ENCODE assay signal across 14 cellular contexts in the genomic region with DNA sequence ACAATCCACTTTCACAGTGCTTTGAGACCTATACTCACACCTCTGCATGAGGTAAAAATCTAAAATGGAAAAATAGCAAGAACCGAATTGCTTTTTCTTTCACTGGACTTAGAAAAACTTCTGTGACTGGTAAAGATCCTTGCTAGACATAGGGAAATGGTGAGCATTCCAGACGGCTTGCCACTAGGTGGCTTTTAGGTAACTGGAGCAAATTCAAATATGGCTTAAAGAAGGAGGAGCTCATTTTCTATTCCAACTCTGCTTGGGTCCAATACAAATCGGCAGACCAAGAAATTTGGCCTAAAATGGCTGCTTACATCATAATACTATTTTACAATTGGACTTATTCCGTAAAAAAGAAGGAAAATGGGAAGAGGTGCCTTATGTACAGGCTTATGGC.
DNase-seq lines count a peak whose midpoint lies in the region; ATAC-seq, FAIRE-seq and TF ChIP-seq lines count a peak whose summit lies in the region.
"Had no signal": no experiment of that assay in that cellular context is flagged by ENCODE, and none has a peak within 500 bp of the region (broad histone marks: within the 10 kb centered on the region; RNA-seq: fewer than 3 reads in every experiment).

No MANE protein-coding gene starts in this region.

- no peak overlapping the region for H3K27ac ChIP-seq in keratinocyte (ENCODE audit: control insufficient read depth, insufficient read depth, low read length)
- H3K27ac ChIP-seq in aorta (ENCODE audit: low read depth in 1 of 2, low read length in 2 of 2) = no peak overlapping the region
- H3K27ac ChIP-seq: SJSA1 had no signal

- no peak overlapping the region for H3K9ac ChIP-seq in keratinocyte (ENCODE audit: control insufficient read depth, extremely low read depth, insufficient read depth, low read length)

- DNase-seq in GM06990 (ENCODE audit: extremely low read depth, insufficient read length) (no peak), Kasumi-1 (lab: John Stamatoyannopoulos, UW) (peak; percentile 3 to 4), astrocyte of the cerebellum (ENCODE audit: low read depth) (no peak), keratinocyte (ENCODE audit: low read depth, low spot score) (no peak), T-helper 17 cell (no peak), aorta (no peak), cerebellar nuclear complex (lab: John Stamatoyannopoulos, UW) (no peak)
- DNase-seq: activated CD8-positive, alpha-beta T cell treated with anti-CD3 and anti-CD28 coated beads for 36 hours; activated naive CD8-positive, alpha-beta T cell treated with anti-CD3 and anti-CD28 coated beads, Interleukin-2, amount 10 ng/mL, durations not matched to agents 7 days and 5 days; erythroblast; NCI-H1694 treated with DMSO at 0.1 percent for 48 hours; right cardiac atrium had no signal

- H3K4me1 ChIP-seq in keratinocyte (ENCODE audit: control insufficient read depth, extremely low read depth, insufficient read depth, low read length) (no peaks in the 10 kb centered on the region), aorta (ENCODE audit: control insufficient read depth in 1 of 2, insufficient read depth in 2 of 2, low read length in 2 of 2) (no peaks in the 10 kb centered on the region)
- H3K4me1 ChIP-seq: SJSA1 had no signal

- no peaks in the 10 kb centered on the region for H4K20me1 ChIP-seq in keratinocyte (ENCODE audit: control insufficient read depth, extremely low read depth, insufficient read depth, low read length)

- H3K36me3 ChIP-seq in GM06990 (ENCODE audit: control insufficient read depth, insufficient read depth, low read length) = no peaks in the 10 kb centered on the region
- H3K36me3 ChIP-seq in keratinocyte (ENCODE audit: control insufficient read depth in 2 of 2, extremely low read depth in 1 of 2, insufficient read depth in 2 of 2, low read length in 2 of 2) = no peaks in the 10 kb centered on the region
- no peaks in the 10 kb centered on the region for H3K36me3 ChIP-seq in aorta (ENCODE audit: control insufficient read depth in 1 of 2, insufficient read depth in 2 of 2, low read length in 1 of 2)
- H3K36me3 ChIP-seq: SJSA1 had no signal

- H3K9me3 ChIP-seq in keratinocyte (ENCODE audit: control insufficient read depth, low read depth, low read length) (no peaks in the 10 kb centered on the region), T-helper 17 cell (ENCODE audit: control insufficient read depth, low read length, poor library complexity, severe bottlenecking) (no peaks in the 10 kb centered on the region), aorta (ENCODE audit: control insufficient read depth, low read length) (no peaks in the 10 kb centered on the region)

- intact Hi-C loops in aorta (cut with DNase I) = no loop called here

- FAIRE-seq in keratinocyte (lab: Jason Lieb, UNC) = no peak

- in situ Hi-C loops in astrocyte of the cerebellum (cut with HindIII; ENCODE audit: low sequenced_read_pairs) = no loop called here

- no peak for ATAC-seq in T-helper 17 cell
- ATAC-seq in HG02981 (IDR thresholded peaks at IDR 0.05; ENCODE audit: unreplicated experiment) = no peak
- no peak for ATAC-seq in aorta (ENCODE audit: low FRiP score)
- ATAC-seq: activated CD8-positive, alpha-beta T cell treated with anti-CD3 and anti-CD28 coated beads for 36 hours; right cardiac atrium had no signal

- dilution Hi-C loops in keratinocyte (cut with MboI; ENCODE audit: extremely low pct_ligation_motif_present, low sequenced_read_pairs) = no loop called here

- WGBS in aorta, 2 donors = 67 to 87% methylated on average over 4 of the region's 4 CpGs

- no peak overlapping the region for H3K4me2 ChIP-seq in keratinocyte (ENCODE audit: control insufficient read depth, extremely low read depth, insufficient read depth, low read depth, low read length)

- H3K27ac Mint-ChIP-seq in T-helper 17 cell = no peak overlapping the region
- H3K27ac Mint-ChIP-seq: activated CD8-positive, alpha-beta T cell treated with anti-CD3 and anti-CD28 coated beads for 36 hours; activated naive CD8-positive, alpha-beta T cell treated with anti-CD3 and anti-CD28 coated beads, Interleukin-2, amount 10 ng/mL, durations not matched to agents 7 days and 5 days had no signal

- H3K36me3 Mint-ChIP-seq in T-helper 17 cell (ENCODE audit: low read depth) = no peaks in the 10 kb centered on the region
- H3K36me3 Mint-ChIP-seq: activated naive CD8-positive, alpha-beta T cell treated with anti-CD3 and anti-CD28 coated beads, Interleukin-2, amount 10 ng/mL, durations not matched to agents 7 days and 5 days had no signal

- TF ChIP-seq CTCF in GM06990 (IDR thresholded peaks at IDR 0.05; ENCODE audit: insufficient read depth, low read length, poor library complexity, severe bottlenecking) = peak; percentile 4
- TF ChIP-seq CTCF in astrocyte of the cerebellum (IDR thresholded peaks at IDR 0.05; ENCODE audit: low read depth, low read length, missing control alignments) = peak; percentile 22
- TF ChIP-seq CTCF in keratinocyte (optimal IDR thresholded peaks at IDR 0.05 in 1 of 3, IDR thresholded peaks at IDR 0.05 in 1 of 3, conservative IDR thresholded peaks at IDR 0.05 in 1 of 3; ENCODE audit: extremely low read depth in 1 of 3, insufficient read depth in 2 of 3, low read length in 3 of 3) = peak; percentile 10 to 54 (median 27)

- no peak overlapping the region for H2AFZ ChIP-seq in keratinocyte (ENCODE audit: control insufficient read depth, low read length)

- H3K4me3 ChIP-seq in GM06990 (replicated peaks; ENCODE audit: low read depth, low read length) = no peak overlapping the region
- H3K4me3 ChIP-seq in astrocyte of the cerebellum (ENCODE audit: low read depth, low read length) = no peak overlapping the region
- H3K4me3 ChIP-seq in keratinocyte (ENCODE audit: control insufficient read depth in 2 of 3, extremely low read depth in 1 of 3, insufficient read depth in 2 of 3, low read depth in 1 of 3, low read length in 3 of 3) = no peak overlapping the region
- H3K4me3 ChIP-seq in aorta (ENCODE audit: low read length in 2 of 2) = no peak overlapping the region
- H3K4me3 ChIP-seq: SJSA1 had no signal

- no peaks in the 10 kb centered on the region for H3K27me3 Mint-ChIP-seq in T-helper 17 cell
- H3K27me3 Mint-ChIP-seq: activated CD8-positive, alpha-beta T cell treated with anti-CD3 and anti-CD28 coated beads for 36 hours; activated naive CD8-positive, alpha-beta T cell treated with anti-CD3 and anti-CD28 coated beads, Interleukin-2, amount 10 ng/mL, durations not matched to agents 7 days and 5 days had no signal

- no peaks in the 10 kb centered on the region for H3K27me3 ChIP-seq in GM06990 (replicated peaks; ENCODE audit: control insufficient read depth, insufficient read depth, low read length)
- H3K27me3 ChIP-seq in keratinocyte (ENCODE audit: control insufficient read depth, extremely low read depth, insufficient read depth, low read length) = no peaks in the 10 kb centered on the region
- H3K27me3 ChIP-seq in aorta (ENCODE audit: control insufficient read depth in 1 of 2, insufficient read depth in 2 of 2, low read length in 1 of 2) = no peaks in the 10 kb centered on the region
- H3K27me3 ChIP-seq: SJSA1 had no signal

- no peaks in the 10 kb centered on the region for H3K79me2 ChIP-seq in keratinocyte (ENCODE audit: control insufficient read depth, insufficient read depth, low read length)

- H3K4me1 Mint-ChIP-seq in T-helper 17 cell = peaks cover 6% of the 10 kb centered on the region
- H3K4me1 Mint-ChIP-seq: activated naive CD8-positive, alpha-beta T cell treated with anti-CD3 and anti-CD28 coated beads, Interleukin-2, amount 10 ng/mL, durations not matched to agents 7 days and 5 days had no signal

- no peak overlapping the region for H3K4me3 Mint-ChIP-seq in T-helper 17 cell
- H3K4me3 Mint-ChIP-seq: activated CD8-positive, alpha-beta T cell treated with anti-CD3 and anti-CD28 coated beads for 36 hours; activated naive CD8-positive, alpha-beta T cell treated with anti-CD3 and anti-CD28 coated beads, Interleukin-2, amount 10 ng/mL, durations not matched to agents 7 days and 5 days had no signal

- no peaks in the 10 kb centered on the region for H3K9me1 ChIP-seq in keratinocyte (ENCODE audit: control insufficient read depth, extremely low read depth, insufficient read depth, low read length)

Comparison
In these comparisons a context has a peak if more than half of its experiments do, and no peak if none do; other contexts are left out.
1. DNase-seq: peak in Kasumi-1 (2 of 2); none in GM06990 (single experiment), astrocyte of the cerebellum (single experiment), keratinocyte (single experiment), T-helper 17 cell (0 of 3), aorta (0 of 2) and cerebellar nuclear complex (0 of 2).
2. Peak in every context shown above with its lines, with median percentiles within 50 percentile points of each other: CTCF ChIP-seq.